ENCODE assay signal across 24 cellular contexts in the genomic region with DNA sequence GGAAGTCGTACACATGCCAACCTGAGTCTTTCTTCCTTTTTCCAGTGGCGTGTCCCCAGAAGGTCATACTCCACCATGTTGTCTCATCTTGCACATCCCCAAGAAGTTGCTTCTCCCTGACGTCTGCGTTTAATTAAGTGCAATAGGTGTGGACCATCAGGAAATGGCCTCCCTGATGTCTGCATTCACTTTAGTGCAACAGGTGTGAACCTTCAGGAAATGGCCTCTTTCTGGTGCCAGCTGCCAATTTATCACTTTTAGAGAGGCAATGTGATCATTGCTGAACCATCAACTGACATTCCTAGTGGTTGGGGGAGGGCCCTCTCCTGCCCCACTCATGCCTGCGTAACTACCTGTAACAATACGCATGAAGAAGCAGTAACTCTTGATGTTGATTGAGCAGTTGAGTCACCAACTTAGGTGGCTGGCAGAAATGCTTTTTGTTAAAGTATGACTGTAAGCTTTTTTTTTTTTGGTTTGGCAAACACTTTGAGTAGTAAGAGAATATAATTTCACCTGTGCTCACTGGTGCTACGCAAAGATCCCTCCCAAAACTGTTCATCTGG. TPM values are rescaled to one million over a fixed set of nuclear protein-coding genes. Genes with fewer than 3 reads are reported as not detected.
DNase-seq lines count a peak whose midpoint lies in the region; ATAC-seq, FAIRE-seq and TF ChIP-seq lines count a peak whose summit lies in the region.
"Had no signal": no experiment of that assay in that cellular context is flagged by ENCODE, and none has a peak within 500 bp of the region (broad histone marks: within the 10 kb centered on the region; RNA-seq: fewer than 3 reads in every experiment).

No MANE protein-coding gene starts in this region.

- H3K27me3 ChIP-seq in K562 (ENCODE audit: control insufficient read depth in 2 of 2, insufficient read depth in 2 of 2, low read length in 2 of 2), result no peaks in the 10 kb centered on the region
- H3K27me3 ChIP-seq: BLaER1 had no signal

- H4K20me1 ChIP-seq in K562 (replicated peaks; ENCODE audit: control insufficient read depth, insufficient read depth, low read length), result no peaks in the 10 kb centered on the region
- H4K20me1 ChIP-seq: BLaER1 had no signal

- DNase-seq in NCI-H345 (lab: John Stamatoyannopoulos, UW) (peak; percentile 16), NCI-H345 treated with DMSO at 0.1 percent for 48 hours (lab: John Stamatoyannopoulos, UW; ENCODE audit: unreplicated experiment) (no peak), NCI-H2029 (lab: John Stamatoyannopoulos, UW) (peak; percentile 84), K562 (ENCODE audit: extremely low read depth in 1 of 4, low spot score in 3 of 4) (no peak), renal cortical epithelial cell (ENCODE audit: low read depth) (peak; percentile 48), NCI-H226 (no peak), Ammon's horn (ENCODE audit: low spot score) (no peak)
- no peak for DNase-seq in stimulated activated CD4-positive, alpha-beta T cell treated with anti-CD3 and anti-CD28 coated beads, Interleukin-4, amount 100 ng/mL, for 24 hours
- DNase-seq: CD4-positive, CD25-positive, alpha-beta regulatory T cell; HCEC 1CT; NCI-H1092; NCI-H1417 treated with DMSO at 0.1 percent for 48 hours; NCI-H187; NCI-H2107; NCI-H2227 treated with DMSO at 0.1 percent for 48 hours; NCI-H526; NCI-H82; SHP77 treated with DMSO at 0.1 percent for 48 hours; T-helper 1 cell had no signal

- TF ChIP-seq EP300 in K562 (IDR thresholded peaks at IDR 0.05; ENCODE audit: low read length), result no peak

- no peak overlapping the region for H3K27ac ChIP-seq in K562 (ENCODE audit: extremely low read depth, low read depth, low read length)
- H3K27ac ChIP-seq: BLaER1, HL-60 had no signal

- H3K36me3 ChIP-seq in K562 (ENCODE audit: control insufficient read depth, insufficient read depth, low read length), result peaks cover 6% of the 10 kb centered on the region; the same call in 2 of the 3 replicates
- H3K36me3 ChIP-seq: BLaER1 had no signal

- peaks cover 4 to 12% of the 10 kb centered on the region in 2 experiments; a peak in 3 of 5 replicates for H3K4me1 ChIP-seq in K562 (replicated peaks in 1 of 2; ENCODE audit: control insufficient read depth in 2 of 2, insufficient read depth in 2 of 2, low read length in 2 of 2)

- no peak for ATAC-seq in K562
- ATAC-seq: Panc1 had no signal

- TF ChIP-seq CTCF in K562 (IDR thresholded peaks at IDR 0.05 in 2 of 3, conservative IDR thresholded peaks at IDR 0.05 in 1 of 3; ENCODE audit: insufficient read depth in 2 of 3, low read depth in 1 of 3, low read length in 3 of 3), result no peak

- H3K4me2 ChIP-seq in K562 (ENCODE audit: insufficient read depth, low read length), result no peak overlapping the region

- no peak overlapping the region for H3K4me3 ChIP-seq in K562
- H3K4me3 ChIP-seq: BLaER1 had no signal

- no peaks in the 10 kb centered on the region for H3K9me3 ChIP-seq in K562 (replicated peaks; ENCODE audit: control insufficient read depth, insufficient read depth, low read depth, low read length)

- TF ChIP-seq POLR2A in K562 (conservative IDR thresholded peaks at IDR 0.05), result no peak

- H3K9me1 ChIP-seq in K562 (ENCODE audit: control insufficient read depth, insufficient read depth, low read length), result no peaks in the 10 kb centered on the region

- no TSS peak for BruUV-seq in K562 (replicated peaks; lab: Mats Ljungman, UMichigan)

- FAIRE-seq in K562 (lab: Jason Lieb, UNC), result no peak
- FAIRE-seq: H1 had no signal

- no peak for TF ChIP-seq RAD21 in K562 (CRISPR knock-in tag; conservative IDR thresholded peaks at IDR 0.05 in 1 of 2, IDR thresholded peaks at IDR 0.05 in 1 of 2)

- CTCF ChIA-PET in K562 (lab: Yijun Ruan, JAX; ENCODE audit: low intra/inter-chr PET ratio), result no interaction called here

- intact Hi-C loops in K562 (cut with micrococcal nuclease), result no loop called here

- no peak overlapping the region for H3K9ac ChIP-seq in K562 (ENCODE audit: insufficient read depth in 1 of 2, low read depth in 2 of 2, low read length in 2 of 2)
- H3K9ac ChIP-seq: BLaER1 had no signal

- H3K79me2 ChIP-seq in K562 (ENCODE audit: control insufficient read depth, insufficient read depth, low read length), result peaks cover 18% of the 10 kb centered on the region; the same call in 2 of the 3 replicates

- 73% methylated on average over 7 of the region's 7 CpGs for WGBS in K562 (ENCODE audit: insufficient coverage, low coverage, missing lambda C conversion rate)

- no peak overlapping the region for H2AFZ ChIP-seq in K562 (ENCODE audit: low read depth, low read length)

- POLR2A ChIA-PET in K562 (lab: Yijun Ruan, JAX), result no interaction called here

- in situ Hi-C loops in K562 (cut with MboI), result no loop called here

TF ChIP-seq in K562, 482 proteins besides CTCF, POLR2A, EP300 and RAD21 (continues in another document):
- no peak for TF ChIP-seq ATF1 (CRISPR knock-in tag; IDR thresholded peaks at IDR 0.05)
- no peak for TF ChIP-seq ATF1 (tag; IDR thresholded peaks at IDR 0.05)
- no peak for TF ChIP-seq SRSF7 (optimal IDR thresholded peaks at IDR 0.05; ENCODE audit: low read depth, low read length)
- TF ChIP-seq RBFOX2 (IDR thresholded peaks at IDR 0.05; ENCODE audit: low read depth, low read length), result 0 out of 2 replicates have a peak, but pooled peaks have one; percentile 8
- no peak for TF ChIP-seq PHF20 (IDR thresholded peaks at IDR 0.05; ENCODE audit: partially characterized antibody)
- no peak for TF ChIP-seq ZNF175 (CRISPR knock-in tag; IDR thresholded peaks at IDR 0.05; ENCODE audit: low read depth)
- TF ChIP-seq, protein P1, sequence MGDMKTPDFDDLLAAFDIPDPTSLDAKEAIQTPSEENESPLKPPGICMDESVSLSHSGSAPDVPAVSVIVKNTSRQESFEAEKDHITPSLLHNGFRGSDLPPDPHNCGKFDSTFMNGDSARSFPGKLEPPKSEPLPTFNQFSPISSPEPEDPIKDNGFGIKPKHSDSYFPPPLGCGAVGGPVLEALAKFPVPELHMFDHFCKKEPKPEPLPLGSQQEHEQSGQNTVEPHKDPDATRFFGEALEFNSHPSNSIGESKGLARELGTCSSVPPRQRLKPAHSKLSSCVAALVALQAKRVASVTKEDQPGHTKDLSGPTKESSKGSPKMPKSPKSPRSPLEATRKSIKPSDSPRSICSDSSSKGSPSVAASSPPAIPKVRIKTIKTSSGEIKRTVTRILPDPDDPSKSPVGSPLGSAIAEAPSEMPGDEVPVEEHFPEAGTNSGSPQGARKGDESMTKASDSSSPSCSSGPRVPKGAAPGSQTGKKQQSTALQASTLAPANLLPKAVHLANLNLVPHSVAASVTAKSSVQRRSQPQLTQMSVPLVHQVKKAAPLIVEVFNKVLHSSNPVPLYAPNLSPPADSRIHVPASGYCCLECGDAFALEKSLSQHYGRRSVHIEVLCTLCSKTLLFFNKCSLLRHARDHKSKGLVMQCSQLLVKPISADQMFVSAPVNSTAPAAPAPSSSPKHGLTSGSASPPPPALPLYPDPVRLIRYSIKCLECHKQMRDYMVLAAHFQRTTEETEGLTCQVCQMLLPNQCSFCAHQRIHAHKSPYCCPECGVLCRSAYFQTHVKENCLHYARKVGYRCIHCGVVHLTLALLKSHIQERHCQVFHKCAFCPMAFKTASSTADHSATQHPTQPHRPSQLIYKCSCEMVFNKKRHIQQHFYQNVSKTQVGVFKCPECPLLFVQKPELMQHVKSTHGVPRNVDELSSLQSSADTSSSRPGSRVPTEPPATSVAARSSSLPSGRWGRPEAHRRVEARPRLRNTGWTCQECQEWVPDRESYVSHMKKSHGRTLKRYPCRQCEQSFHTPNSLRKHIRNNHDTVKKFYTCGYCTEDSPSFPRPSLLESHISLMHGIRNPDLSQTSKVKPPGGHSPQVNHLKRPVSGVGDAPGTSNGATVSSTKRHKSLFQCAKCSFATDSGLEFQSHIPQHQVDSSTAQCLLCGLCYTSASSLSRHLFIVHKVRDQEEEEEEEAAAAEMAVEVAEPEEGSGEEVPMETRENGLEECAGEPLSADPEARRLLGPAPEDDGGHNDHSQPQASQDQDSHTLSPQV (IDR thresholded peaks at IDR 0.05), result 0 out of 2 replicates have a peak, but pooled peaks have one; percentile 26
- TF ChIP-seq, protein P2, sequence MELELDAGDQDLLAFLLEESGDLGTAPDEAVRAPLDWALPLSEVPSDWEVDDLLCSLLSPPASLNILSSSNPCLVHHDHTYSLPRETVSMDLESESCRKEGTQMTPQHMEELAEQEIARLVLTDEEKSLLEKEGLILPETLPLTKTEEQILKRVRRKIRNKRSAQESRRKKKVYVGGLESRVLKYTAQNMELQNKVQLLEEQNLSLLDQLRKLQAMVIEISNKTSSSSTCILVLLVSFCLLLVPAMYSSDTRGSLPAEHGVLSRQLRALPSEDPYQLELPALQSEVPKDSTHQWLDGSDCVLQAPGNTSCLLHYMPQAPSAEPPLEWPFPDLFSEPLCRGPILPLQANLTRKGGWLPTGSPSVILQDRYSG (tag; conservative IDR thresholded peaks at IDR 0.05; ENCODE audit: low read depth), result 0 out of 2 replicates have a peak, but pooled peaks have one; percentile 48
- TF ChIP-seq MTA1 (IDR thresholded peaks at IDR 0.05; ENCODE audit: borderline replicate concordance), result no peak

RNA-seq across cellular contexts. Expression of a gene that starts 25.8 kb away (rescaled TPM):
- 1.1 and 8.3 TPM in 2 replicates for total RNA-seq in K562 (2011; cell fraction: chromatin; rRNA removed; ENCODE audit: low replicate concordance)
- 0.33 and 1.4 TPM in 2 replicates for total RNA-seq in K562 (2011; cell fraction: nucleolus; rRNA removed)
- 2.2 and 3.5 TPM in 2 replicates for total RNA-seq in K562 (2011; cell fraction: nucleoplasm; rRNA removed)
- total RNA-seq in K562 (2014; rRNA removed) (9.8 and 10.9 TPM in 2 replicates), K562 (2014; rRNA removed; fragmentation: Illumina TruSeq; extraction: Trizol) (14.7 and 17.2 TPM in 2 replicates), K562 (2015; rRNA removed; fragmentation: Illumina TruSeq; extraction: Trizol) (14.4 and 18.2 TPM in 2 replicates), K562 (2021) (9.7 and 10.6 TPM in 2 replicates), renal cortical epithelial cell (24.5 and 113 TPM in 2 replicates)
- polyA plus RNA-seq in K562 (2011; rRNA removed) (0.67 and 1.0 TPM in 2 replicates), K562 (2014; fragmentation: Illumina TruSeq; extraction: Trizol) (11.4 and 12.6 TPM in 2 replicates), K562 (2014; fragmentation: Nextera tagmentation; extraction: Ambion mirVana) (10 to 100 TPM in 1 of 2 experiments, 1 to 10 TPM in 1; 4.5 to 10.4 TPM), K562 (2014; rRNA removed) (10.3 and 10.9 TPM in 2 replicates)
- polyA plus RNA-seq in K562 (2011; cell fraction: cytosol; rRNA removed), result 0.12 and 0.50 TPM in 2 replicates
- 0.17 and 0.32 TPM in 2 replicates for polyA plus RNA-seq in K562 (2011; cell fraction: nucleus; rRNA removed)
- 17.7 and 29.9 TPM in 2 replicates for polyA plus RNA-seq in K562 (2012)
- polyA minus RNA-seq in K562 (2011; rRNA and poly(A)+ RNA removed), result 0.63 and 1.0 TPM in 2 replicates
- not detected in 2 replicates for polyA minus RNA-seq in K562 (2011; cell fraction: cytosol; rRNA and poly(A)+ RNA removed)
- 0.54 and 1.00 TPM in 2 replicates for polyA minus RNA-seq in K562 (2011; cell fraction: nucleus; rRNA and poly(A)+ RNA removed)
- total RNA-seq: A172; CD4-positive, CD25-positive, alpha-beta regulatory T cell had no signal

Comparison
In these comparisons a context has a peak if more than half of its experiments do, and no peak if none do; other contexts are left out.
1. DNase-seq: peak in NCI-H345 (single experiment), NCI-H2029 (single experiment) and renal cortical epithelial cell (single experiment); none in NCI-H345 treated with DMSO at 0.1 percent for 48 hours (single experiment), K562 (0 of 4), stimulated activated CD4-positive, alpha-beta T cell treated with anti-CD3 and anti-CD28 coated beads, Interleukin-4, amount 100 ng/mL, for 24 hours (single experiment), NCI-H226 (single experiment) and Ammon's horn (single experiment).